In genomic region chr12:51814311-51815088, GRCh38 we compare ENCODE assay signal across 8 cellular contexts. TPM values are rescaled to one million over a fixed set of nuclear protein-coding genes. Genes with fewer than 3 reads are reported as not detected.
DNase-seq lines count a peak whose midpoint lies in the region; ATAC-seq and TF ChIP-seq lines count a peak whose summit lies in the region.

No MANE protein-coding gene starts in this region.

- peak; percentile 17 to 84 (median 67) for TF ChIP-seq CTCF in esophagus squamous epithelium (IDR thresholded peaks at IDR 0.05)

- DNase-seq in NCI-H748 treated with DMSO at 0.1 percent for 48 hours (lab: John Stamatoyannopoulos, UW) (peak; percentile 7), esophagus squamous epithelium (lab: John Stamatoyannopoulos, UW) (no peak), A172 (ENCODE audit: low spot score) (no peak)
- peak; percentile 83 to 84 for DNase-seq in activated T-cell treated with anti-CD3 and anti-CD28 coated beads, Interleukin-2, amount 50 U/mL, for 72 hours
- DNase-seq in stimulated activated CD8-positive, alpha-beta memory T cell treated with anti-CD3 and anti-CD28 coated beads, Interleukin-7, amount 100 ng/mL, for 24 hours (ENCODE audit: low read depth): peak; percentile 29

- ATAC-seq in GM18909 (IDR thresholded peaks at IDR 0.05; ENCODE audit: poor library complexity, unreplicated experiment) (peak; percentile 51), HG02981 (IDR thresholded peaks at IDR 0.05; ENCODE audit: unreplicated experiment) (no peak)
- ATAC-seq in activated T-cell treated with anti-CD3 and anti-CD28 coated beads, Interleukin-2, amount 50 U/mL, for 72 hours (replicated peaks in 1 of 2): peak; percentile 96

- peaks cover 16% of the 10 kb centered on the region for H3K27me3 Mint-ChIP-seq in activated T-cell treated with anti-CD3 and anti-CD28 coated beads, Interleukin-2, amount 50 U/mL, for 72 hours (ENCODE audit: low read depth)

- H3K9me3 Mint-ChIP-seq in activated T-cell treated with anti-CD3 and anti-CD28 coated beads, Interleukin-2, amount 50 U/mL, for 72 hours: no peaks in the 10 kb centered on the region

- peaks cover 5 to 21% (median 8%) of the 10 kb centered on the region in 3 donors for H3K4me1 ChIP-seq in esophagus squamous epithelium
- peaks cover 14% of the 10 kb centered on the region for H3K4me1 ChIP-seq in mucosa of stomach (ENCODE audit: control insufficient read depth, insufficient read depth, low read length)

- H3K36me3 ChIP-seq in esophagus squamous epithelium (no peaks in the 10 kb centered on the region), mucosa of stomach (ENCODE audit: control insufficient read depth, insufficient read depth, low read length) (no peaks in the 10 kb centered on the region)

- peak overlapping the region; percentile 92 for H3K9ac ChIP-seq in mucosa of stomach (ENCODE audit: low read length)

- peaks cover 9% of the 10 kb centered on the region for H3K4me1 Mint-ChIP-seq in activated T-cell treated with anti-CD3 and anti-CD28 coated beads, Interleukin-2, amount 50 U/mL, for 72 hours (ENCODE audit: low read depth)

- intact Hi-C loops in esophagus squamous epithelium (cut with DNase I): loop anchor here (10.0 kb wide), 1 partner anchor 280 kb away; no protein-coding TSS in a partner anchor

- H3K4me3 ChIP-seq in esophagus squamous epithelium: peak overlapping the region; percentile 39 to 66 (median 53)
- peak overlapping the region; percentile 60 for H3K4me3 ChIP-seq in mucosa of stomach (ENCODE audit: low read length)

- H3K27me3 ChIP-seq in esophagus squamous epithelium (peaks cover 0 to 63% (median 0%) of the 10 kb centered on the region in 4 donors), mucosa of stomach (ENCODE audit: control insufficient read depth, insufficient read depth, low read length) (peaks cover 3% of the 10 kb centered on the region)

- TF ChIP-seq POLR2A in esophagus squamous epithelium (IDR thresholded peaks at IDR 0.05): peak in 2 of 4 donors; percentile 15 to 28

- no peaks in the 10 kb centered on the region for H3K36me3 Mint-ChIP-seq in activated T-cell treated with anti-CD3 and anti-CD28 coated beads, Interleukin-2, amount 50 U/mL, for 72 hours (ENCODE audit: insufficient read depth in 2 of 2)

- no peak overlapping the region for H3K27ac Mint-ChIP-seq in activated T-cell treated with anti-CD3 and anti-CD28 coated beads, Interleukin-2, amount 50 U/mL, for 72 hours

- 8% methylated on average over 28 of the region's 100 CpGs; no CpG with 5 or more reads in 1 of the 2 donors for WGBS in esophagus squamous epithelium, 2 donors

- H3K27ac ChIP-seq in esophagus squamous epithelium: peak overlapping the region; percentile 48 to 82 (median 68)

- H3K4me3 Mint-ChIP-seq in activated T-cell treated with anti-CD3 and anti-CD28 coated beads, Interleukin-2, amount 50 U/mL, for 72 hours: peak overlapping the region; percentile 75 to 80

- H3K9me3 ChIP-seq in esophagus squamous epithelium: no peaks in the 10 kb centered on the region
- no peaks in the 10 kb centered on the region for H3K9me3 ChIP-seq in mucosa of stomach (ENCODE audit: control insufficient read depth, low read length)

RNA-seq across cellular contexts. Expression of gene FIGNL2, which starts 34.0 kb away (rescaled TPM):
- total RNA-seq in activated T-cell treated with anti-CD3 and anti-CD28 coated beads, Interleukin-2, amount 50 U/mL, for 72 hours: under 1 TPM; 0.86 TPM
- under 1 TPM in 3 of 4 donors, not detected in 1; 0.18 to 0.38 (median 0.19) TPM for total RNA-seq in esophagus squamous epithelium
- 0.26 and 0.29 TPM in 2 replicates for total RNA-seq in A172 (2014; rRNA removed; shearing (Covaris generic))

Comparison
In these comparisons a context has a peak if more than half of its experiments do, and no peak if none do; other contexts are left out.
1. DNase-seq: peak in NCI-H748 treated with DMSO at 0.1 percent for 48 hours (single experiment), activated T-cell treated with anti-CD3 and anti-CD28 coated beads, Interleukin-2, amount 50 U/mL, for 72 hours (2 of 2) and stimulated activated CD8-positive, alpha-beta memory T cell treated with anti-CD3 and anti-CD28 coated beads, Interleukin-7, amount 100 ng/mL, for 24 hours (single experiment); none in esophagus squamous epithelium (single experiment) and A172 (single experiment).